ENCODE assay signal across 1 cellular context in genomic region chr17:48597775-48598631, GRCh38.
TF ChIP-seq lines count a peak whose summit lies in the region.

No MANE protein-coding gene starts in this region.

TF ChIP-seq in HEK293, 187 proteins besides CTCF, POLR2A, EP300 and RAD21 (continued from another document):
- TF ChIP-seq PRDM2 (tag by site-specific recombination; IDR thresholded peaks at IDR 0.05; ENCODE audit: borderline replicate concordance) (no peak), MYNN (tag by site-specific recombination; IDR thresholded peaks at IDR 0.05; ENCODE audit: borderline replicate concordance) (no peak)
